Comparison of ENCODE assay signal across 12 cellular contexts in the genomic region with DNA sequence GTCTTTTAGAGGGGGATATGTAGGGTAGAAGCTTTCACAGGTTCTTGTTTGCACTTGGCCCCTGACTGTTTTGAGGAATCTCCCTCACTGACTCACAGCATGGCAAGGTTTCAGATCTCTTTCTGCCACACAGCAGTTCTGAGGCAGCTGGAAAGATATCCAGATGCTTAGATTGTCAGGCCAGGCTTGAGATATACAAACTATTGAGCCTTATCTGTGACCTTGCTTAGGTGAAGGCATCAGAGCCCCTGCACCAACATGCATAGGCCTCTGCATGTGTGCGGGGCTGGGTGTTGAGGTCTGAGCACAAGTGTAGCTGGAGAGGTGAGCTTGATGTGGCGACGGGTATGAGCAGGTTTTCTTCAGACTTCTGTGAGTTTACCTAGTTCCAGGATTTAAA.
A peak's percentile ranks its signal among the peaks of the same experiment; 100 is the strongest.
DNase-seq lines count a peak whose midpoint lies in the region; ATAC-seq, FAIRE-seq and TF ChIP-seq lines count a peak whose summit lies in the region.
"Had no signal": no experiment of that assay in that cellular context is flagged by ENCODE, and none has a peak within 500 bp of the region (broad histone marks: within the 10 kb centered on the region; RNA-seq: fewer than 3 reads in every experiment).

No MANE protein-coding gene starts in this region.

- H3K4me1 Mint-ChIP-seq in activated naive CD4-positive, alpha-beta T cell treated with anti-CD3 and anti-CD28 coated beads, Interleukin-2, amount 50 U/mL, for 24 hours, result peaks cover 27% of the 10 kb centered on the region
- H3K4me1 Mint-ChIP-seq: activated naive CD8-positive, alpha-beta T cell treated with anti-CD3 and anti-CD28 coated beads, Interleukin-2, amount 10 ng/mL, durations not matched to agents 7 days and 5 days had no signal

- H3K4me3 ChIP-seq in pancreas, result no peak overlapping the region

- no peaks in the 10 kb centered on the region for H3K27me3 Mint-ChIP-seq in activated naive CD4-positive, alpha-beta T cell treated with anti-CD3 and anti-CD28 coated beads, Interleukin-2, amount 50 U/mL, for 24 hours
- H3K27me3 Mint-ChIP-seq: activated naive CD8-positive, alpha-beta T cell treated with anti-CD3 and anti-CD28 coated beads, Interleukin-2, amount 10 ng/mL, durations not matched to agents 7 days and 5 days; naive B cell had no signal

- no peak for DNase-seq in activated naive CD4-positive, alpha-beta T cell treated with anti-CD3 and anti-CD28 coated beads, Interleukin-2, amount 50 U/mL, for 16 hours
- DNase-seq in RPMI8226 (peak; percentile 57), pancreas (no peak), COLO829 (ENCODE audit: low spot score) (no peak), GM19239 (ENCODE audit: insufficient read length, low spot score) (no peak)
- DNase-seq: activated naive CD8-positive, alpha-beta T cell treated with anti-CD3 and anti-CD28 coated beads, Interleukin-2, amount 10 ng/mL, durations not matched to agents 7 days and 5 days; naive B cell; substantia nigra had no signal

- H3K27ac ChIP-seq in pancreas, result peak overlapping the region in 2 of 4 donors; percentile 23 to 61
- H3K27ac ChIP-seq: VCaP had no signal

- intact Hi-C loops in pancreas (cut with DNase I), result no loop called here

- WGBS in pancreas, 2 donors, result 45 to 46% methylated on average over 3 of the region's 3 CpGs

- H3K9me3 Mint-ChIP-seq in activated naive CD4-positive, alpha-beta T cell treated with anti-CD3 and anti-CD28 coated beads, Interleukin-2, amount 50 U/mL, for 24 hours, result no peaks in the 10 kb centered on the region

- no peak for TF ChIP-seq CTCF in pancreas (IDR thresholded peaks at IDR 0.05)

- no peaks in the 10 kb centered on the region for H3K27me3 ChIP-seq in pancreas

- H3K27ac Mint-ChIP-seq in activated naive CD4-positive, alpha-beta T cell treated with anti-CD3 and anti-CD28 coated beads, Interleukin-2, amount 50 U/mL, for 24 hours, result peak overlapping the region; percentile 66
- H3K27ac Mint-ChIP-seq: activated naive CD8-positive, alpha-beta T cell treated with anti-CD3 and anti-CD28 coated beads, Interleukin-2, amount 10 ng/mL, durations not matched to agents 7 days and 5 days had no signal

- FAIRE-seq in pancreas (lab: Jason Lieb, UNC) (no peak), GM19239 (lab: Jason Lieb, UNC) (no peak)

- H3K36me3 ChIP-seq in pancreas, result peaks cover 0 to 14% (median 0%) of the 10 kb centered on the region in 3 donors

- ATAC-seq in esophagus mucosa, result peak; percentile 11
- peak; percentile 61 to 95 (median 86) for ATAC-seq in pancreas
- ATAC-seq in GM19395 (IDR thresholded peaks at IDR 0.05; ENCODE audit: unreplicated experiment), result no peak

- H3K9me3 ChIP-seq in pancreas, result no peaks in the 10 kb centered on the region

- peaks cover 49% of the 10 kb centered on the region for H3K36me3 Mint-ChIP-seq in activated naive CD4-positive, alpha-beta T cell treated with anti-CD3 and anti-CD28 coated beads, Interleukin-2, amount 50 U/mL, for 24 hours

- peaks cover 0 to 10% (median 3%) of the 10 kb centered on the region in 3 donors for H3K4me1 ChIP-seq in pancreas

- H3K4me3 Mint-ChIP-seq in activated naive CD4-positive, alpha-beta T cell treated with anti-CD3 and anti-CD28 coated beads, Interleukin-2, amount 50 U/mL, for 24 hours, result no peak overlapping the region
- H3K4me3 Mint-ChIP-seq: activated naive CD8-positive, alpha-beta T cell treated with anti-CD3 and anti-CD28 coated beads, Interleukin-2, amount 10 ng/mL, durations not matched to agents 7 days and 5 days had no signal
